ENCODE assay signal across 8 cellular contexts in the genomic region with DNA sequence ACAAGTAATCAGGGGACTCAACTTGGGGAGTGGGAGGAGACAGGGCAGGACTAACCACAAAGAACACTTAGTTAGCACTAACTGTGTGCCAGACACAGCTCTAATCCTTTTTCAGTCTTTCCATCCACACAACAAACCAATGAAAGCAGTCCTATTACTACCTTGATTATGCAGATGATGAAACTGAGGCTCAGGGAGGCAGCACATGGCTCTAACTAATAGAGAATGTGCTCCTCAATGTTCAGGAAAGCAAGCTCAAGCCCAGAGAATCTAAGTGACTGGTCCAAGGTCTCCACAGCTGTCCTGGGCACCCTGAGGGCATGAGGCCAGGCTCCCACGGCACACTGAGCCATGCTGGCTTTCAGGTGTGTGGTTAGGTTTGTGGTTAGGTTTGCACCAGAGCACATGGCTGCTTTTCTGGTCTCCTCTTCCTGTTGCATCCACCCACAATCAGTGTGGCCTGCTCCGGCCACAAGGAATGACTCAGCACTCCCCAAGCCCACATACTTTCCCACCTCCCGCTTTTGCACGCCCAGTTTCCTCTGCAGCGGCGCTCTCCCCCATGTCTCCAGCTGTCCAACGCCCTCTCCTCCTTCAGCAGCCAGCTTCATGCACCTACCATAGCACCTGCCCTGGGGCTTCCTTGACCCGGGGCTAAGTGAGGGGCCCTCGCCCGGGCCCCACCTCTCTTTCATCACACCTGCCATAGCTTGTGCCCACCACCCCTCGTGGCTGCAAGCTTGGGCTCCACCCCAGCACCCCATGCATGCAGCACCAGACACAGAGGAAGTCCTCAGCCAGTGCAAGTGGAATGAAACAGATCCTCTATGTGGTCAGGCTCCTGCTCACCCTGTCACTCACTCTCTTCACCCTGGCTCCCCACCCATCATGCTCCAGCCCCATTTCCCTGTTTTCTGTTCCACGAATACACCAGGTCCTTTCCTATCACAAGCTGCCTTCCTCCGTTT.
DNase-seq lines count a peak whose midpoint lies in the region; ATAC-seq and TF ChIP-seq lines count a peak whose summit lies in the region.

No MANE protein-coding gene starts in this region.

- in situ Hi-C loops in transverse colon (cut with MboI; ENCODE audit: low pct_ligation_motif_present in 1 of 4, low pct_unique_long_range_greater_than_20kb in 1 of 4, low sequenced_read_pairs in 3 of 4), result no loop called here

- H3K27me3 ChIP-seq in AG04450 (ENCODE audit: control insufficient read depth, insufficient read depth, low read length) (peaks cover 17% of the 10 kb centered on the region), transverse colon (peaks cover 25% of the 10 kb centered on the region), adrenal gland (no peaks in the 10 kb centered on the region)

- peak overlapping the region; percentile 38 for H3K4me2 ChIP-seq in OCI-LY7 (ENCODE audit: low read length)

- no peak for TF ChIP-seq POLR2A in transverse colon (IDR thresholded peaks at IDR 0.05)
- no peak for TF ChIP-seq POLR2A in adrenal gland (IDR thresholded peaks at IDR 0.05)

- H4K20me1 ChIP-seq in OCI-LY7 (ENCODE audit: insufficient read depth, low read length), result no peaks in the 10 kb centered on the region

- no peaks in the 10 kb centered on the region for H3K36me3 ChIP-seq in OCI-LY7 (ENCODE audit: insufficient read depth, low read length)
- H3K36me3 ChIP-seq in transverse colon, result no peaks in the 10 kb centered on the region
- no peaks in the 10 kb centered on the region for H3K36me3 ChIP-seq in adrenal gland (replicated peaks in 1 of 2)

- DNase-seq in AG04450 (ENCODE audit: low read depth, low spot score) (peak; percentile 16), OCI-LY7 (ENCODE audit: low spot score) (peak; percentile 29), epithelial cell of proximal tubule (ENCODE audit: low read depth) (peak; percentile 20), transverse colon (no peak), adrenal gland (no peak), NCI-H1417 treated with DMSO at 0.1 percent for 48 hours (lab: John Stamatoyannopoulos, UW) (no peak)

- ATAC-seq in GM18861 (IDR thresholded peaks at IDR 0.05; ENCODE audit: unreplicated experiment) (peak; percentile 81), HG02943 (IDR thresholded peaks at IDR 0.05; ENCODE audit: low read depth, unreplicated experiment) (peak; percentile 89)

- H3K4me3 ChIP-seq in AG04450 (ENCODE audit: low read depth, low read length) (no peak overlapping the region), OCI-LY7 (ENCODE audit: low read depth, low read length, poor library complexity, severe bottlenecking) (no peak overlapping the region), epithelial cell of proximal tubule (ENCODE audit: low read depth, low read length) (no peak overlapping the region), transverse colon (no peak overlapping the region), adrenal gland (no peak overlapping the region)

- no peak for TF ChIP-seq EP300 in transverse colon (IDR thresholded peaks at IDR 0.05; ENCODE audit: low read depth)

- intact Hi-C loops in OCI-LY7 (cut with micrococcal nuclease; ENCODE audit: unreplicated experiment), result no loop called here
- intact Hi-C loops in transverse colon (cut with DNase I; ENCODE audit: low total_unique reads), result no loop called here
- intact Hi-C loops in adrenal gland (cut with DNase I), result no loop called here

- H3K79me2 ChIP-seq in OCI-LY7 (ENCODE audit: insufficient read depth, low read depth, low read length), result no peaks in the 10 kb centered on the region

- H3K9me3 ChIP-seq in AG04450 (ENCODE audit: control insufficient read depth, insufficient read depth, low read length) (no peaks in the 10 kb centered on the region; the same call in 1 of the 2 replicates), OCI-LY7 (ENCODE audit: low read length) (no peaks in the 10 kb centered on the region), transverse colon (no peaks in the 10 kb centered on the region), adrenal gland (replicated peaks in 1 of 3) (no peaks in the 10 kb centered on the region)

- H3K9me2 ChIP-seq in OCI-LY7 (ENCODE audit: insufficient read depth, low read length), result no peaks in the 10 kb centered on the region

- BruUV-seq in OCI-LY7 (replicated peaks; lab: Mats Ljungman, UMichigan), result no TSS peak

- TF ChIP-seq CTCF in AG04450 (IDR thresholded peaks at IDR 0.05; ENCODE audit: low read depth, low read length) (no peak), OCI-LY7 (conservative IDR thresholded peaks at IDR 0.05; ENCODE audit: low read length) (no peak), epithelial cell of proximal tubule (conservative IDR thresholded peaks at IDR 0.05; ENCODE audit: low read depth, low read length) (no peak), transverse colon (IDR thresholded peaks at IDR 0.05) (no peak), adrenal gland (IDR thresholded peaks at IDR 0.05) (no peak)

- POLR2A ChIA-PET in AG04450 (lab: Yijun Ruan, JAX) (interaction anchor here (0.6 kb wide), 2 partner anchors 202 to 244 kb away, joined by 3 to 6 read pairs; no protein-coding TSS in a partner anchor), OCI-LY7 (lab: Charles Lee) (no interaction called here)

- H3K4me1 ChIP-seq in OCI-LY7 (ENCODE audit: insufficient read depth, low read length, poor library complexity, severe bottlenecking), result peaks cover 14% of the 10 kb centered on the region
- no peaks in the 10 kb centered on the region for H3K4me1 ChIP-seq in transverse colon
- H3K4me1 ChIP-seq in adrenal gland (replicated peaks in 1 of 2), result no peaks in the 10 kb centered on the region

- H2AFZ ChIP-seq in OCI-LY7 (ENCODE audit: low read length), result peak overlapping the region; percentile 70

- WGBS in transverse colon (ENCODE audit: low coverage in 1 of 2), 2 donors, result 55 to 58% methylated on average over 2 to 13 of the region's 13 CpGs
- 65 to 74% (median 67%) methylated on average over 12 to 13 of the region's 13 CpGs for WGBS in adrenal gland, 4 donors

- CTCF ChIA-PET in AG04450 (lab: Charles Lee) (interaction anchor here (1.0 kb wide), 1 partner anchor 199 kb away, joined by 4 read pairs; no protein-coding TSS in a partner anchor), OCI-LY7 (lab: Charles Lee; ENCODE audit: unreplicated experiment) (no interaction called here)

- no peak overlapping the region for H3K27ac ChIP-seq in AG04450 (ENCODE audit: low read depth, low read length)
- no peak overlapping the region for H3K27ac ChIP-seq in OCI-LY7 (ENCODE audit: low read depth, low read length, poor library complexity, severe bottlenecking)
- H3K27ac ChIP-seq in transverse colon, result no peak overlapping the region
- no peak overlapping the region for H3K27ac ChIP-seq in adrenal gland

Comparison
In these comparisons a context has a peak if more than half of its experiments do, and no peak if none do; other contexts are left out.
1. DNase-seq: peak in AG04450 (single experiment), OCI-LY7 (single experiment) and epithelial cell of proximal tubule (single experiment); none in transverse colon (single experiment), adrenal gland (0 of 7) and NCI-H1417 treated with DMSO at 0.1 percent for 48 hours (single experiment).